ENCODE assay signal across 1 cellular context in the genomic region with DNA sequence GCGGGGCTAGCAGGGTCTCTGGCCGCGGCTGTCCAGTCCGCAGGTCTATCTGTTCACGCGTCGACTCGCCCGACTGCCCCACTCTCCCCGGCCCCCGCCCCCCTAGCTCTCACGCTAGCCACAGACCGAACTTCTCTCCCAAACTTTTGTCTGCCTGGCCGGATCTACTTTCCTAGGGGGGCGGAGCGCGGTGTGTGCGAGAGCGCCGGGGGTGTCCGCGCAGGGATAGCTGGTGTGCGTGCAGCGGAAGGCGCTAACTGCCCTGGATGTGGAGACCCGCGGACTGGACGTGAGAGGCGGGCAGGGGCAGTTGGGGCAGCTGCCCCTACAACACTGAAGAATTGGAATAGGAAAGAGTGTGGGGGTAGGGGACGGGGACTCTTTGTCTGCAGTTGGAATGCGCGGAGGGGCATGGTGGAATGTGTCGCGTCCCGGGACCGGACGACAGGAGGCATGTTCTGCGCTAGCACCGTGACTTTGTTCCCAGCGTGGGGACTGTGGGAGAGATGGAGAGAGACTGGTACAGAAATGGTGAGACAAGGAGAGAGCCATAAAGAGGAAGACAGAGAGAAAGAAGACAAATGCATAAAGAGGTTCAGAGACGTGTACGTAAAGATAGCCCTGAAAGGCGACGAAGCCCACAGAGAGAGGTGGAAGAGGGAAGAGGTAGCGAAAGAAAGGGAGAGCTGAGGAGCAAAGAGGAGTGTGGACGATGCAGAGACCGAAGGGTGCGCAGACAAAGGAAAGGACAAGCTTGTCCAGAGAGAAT.
TF ChIP-seq lines count a peak whose summit lies in the region.

AJUBA (minus strand) TSS at position 75 of the 769 bp plus-strand sequence. CDS start 285 bp downstream, outside the sequence.

TF ChIP-seq in K562, 482 proteins besides CTCF, POLR2A, EP300 and RAD21 (continued from another document and continues in another):
- TF ChIP-seq, protein P1, sequence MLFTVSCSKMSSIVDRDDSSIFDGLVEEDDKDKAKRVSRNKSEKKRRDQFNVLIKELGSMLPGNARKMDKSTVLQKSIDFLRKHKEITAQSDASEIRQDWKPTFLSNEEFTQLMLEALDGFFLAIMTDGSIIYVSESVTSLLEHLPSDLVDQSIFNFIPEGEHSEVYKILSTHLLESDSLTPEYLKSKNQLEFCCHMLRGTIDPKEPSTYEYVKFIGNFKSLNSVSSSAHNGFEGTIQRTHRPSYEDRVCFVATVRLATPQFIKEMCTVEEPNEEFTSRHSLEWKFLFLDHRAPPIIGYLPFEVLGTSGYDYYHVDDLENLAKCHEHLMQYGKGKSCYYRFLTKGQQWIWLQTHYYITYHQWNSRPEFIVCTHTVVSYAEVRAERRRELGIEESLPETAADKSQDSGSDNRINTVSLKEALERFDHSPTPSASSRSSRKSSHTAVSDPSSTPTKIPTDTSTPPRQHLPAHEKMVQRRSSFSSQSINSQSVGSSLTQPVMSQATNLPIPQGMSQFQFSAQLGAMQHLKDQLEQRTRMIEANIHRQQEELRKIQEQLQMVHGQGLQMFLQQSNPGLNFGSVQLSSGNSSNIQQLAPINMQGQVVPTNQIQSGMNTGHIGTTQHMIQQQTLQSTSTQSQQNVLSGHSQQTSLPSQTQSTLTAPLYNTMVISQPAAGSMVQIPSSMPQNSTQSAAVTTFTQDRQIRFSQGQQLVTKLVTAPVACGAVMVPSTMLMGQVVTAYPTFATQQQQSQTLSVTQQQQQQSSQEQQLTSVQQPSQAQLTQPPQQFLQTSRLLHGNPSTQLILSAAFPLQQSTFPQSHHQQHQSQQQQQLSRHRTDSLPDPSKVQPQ (CRISPR knock-in tag; IDR thresholded peaks at IDR 0.05; ENCODE audit: borderline replicate concordance) = no peak
- TF ChIP-seq ZNF583 (CRISPR knock-in tag; IDR thresholded peaks at IDR 0.05) = no peak
- no peak for TF ChIP-seq FOXA3 (CRISPR knock-in tag; conservative IDR thresholded peaks at IDR 0.05 in 1 of 2, IDR thresholded peaks at IDR 0.05 in 1 of 2)
- peak; percentile 59; the same call in 1 of the 2 replicates for TF ChIP-seq KLF6 (CRISPR knock-in tag; IDR thresholded peaks at IDR 0.05; ENCODE audit: borderline replicate concordance)
- peak; percentile 84 for TF ChIP-seq RBM39 (optimal IDR thresholded peaks at IDR 0.05; ENCODE audit: low read depth, low read length)
- TF ChIP-seq, protein P2, sequence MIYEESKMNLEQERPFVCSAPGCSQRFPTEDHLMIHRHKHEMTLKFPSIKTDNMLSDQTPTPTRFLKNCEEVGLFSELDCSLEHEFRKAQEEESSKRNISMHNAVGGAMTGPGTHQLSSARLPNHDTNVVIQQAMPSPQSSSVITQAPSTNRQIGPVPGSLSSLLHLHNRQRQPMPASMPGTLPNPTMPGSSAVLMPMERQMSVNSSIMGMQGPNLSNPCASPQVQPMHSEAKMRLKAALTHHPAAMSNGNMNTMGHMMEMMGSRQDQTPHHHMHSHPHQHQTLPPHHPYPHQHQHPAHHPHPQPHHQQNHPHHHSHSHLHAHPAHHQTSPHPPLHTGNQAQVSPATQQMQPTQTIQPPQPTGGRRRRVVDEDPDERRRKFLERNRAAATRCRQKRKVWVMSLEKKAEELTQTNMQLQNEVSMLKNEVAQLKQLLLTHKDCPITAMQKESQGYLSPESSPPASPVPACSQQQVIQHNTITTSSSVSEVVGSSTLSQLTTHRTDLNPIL (CRISPR knock-in tag; IDR thresholded peaks at IDR 0.05) = no peak
- TF ChIP-seq, protein P3, sequence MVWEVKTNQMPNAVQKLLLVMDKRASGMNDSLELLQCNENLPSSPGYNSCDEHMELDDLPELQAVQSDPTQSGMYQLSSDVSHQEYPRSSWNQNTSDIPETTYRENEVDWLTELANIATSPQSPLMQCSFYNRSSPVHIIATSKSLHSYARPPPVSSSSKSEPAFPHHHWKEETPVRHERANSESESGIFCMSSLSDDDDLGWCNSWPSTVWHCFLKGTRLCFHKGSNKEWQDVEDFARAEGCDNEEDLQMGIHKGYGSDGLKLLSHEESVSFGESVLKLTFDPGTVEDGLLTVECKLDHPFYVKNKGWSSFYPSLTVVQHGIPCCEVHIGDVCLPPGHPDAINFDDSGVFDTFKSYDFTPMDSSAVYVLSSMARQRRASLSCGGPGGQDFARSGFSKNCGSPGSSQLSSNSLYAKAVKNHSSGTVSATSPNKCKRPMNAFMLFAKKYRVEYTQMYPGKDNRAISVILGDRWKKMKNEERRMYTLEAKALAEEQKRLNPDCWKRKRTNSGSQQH (CRISPR knock-in tag; IDR thresholded peaks at IDR 0.05) = 0 out of 2 replicates have a peak, but pooled peaks have one; percentile 65
- TF ChIP-seq, protein P4, sequence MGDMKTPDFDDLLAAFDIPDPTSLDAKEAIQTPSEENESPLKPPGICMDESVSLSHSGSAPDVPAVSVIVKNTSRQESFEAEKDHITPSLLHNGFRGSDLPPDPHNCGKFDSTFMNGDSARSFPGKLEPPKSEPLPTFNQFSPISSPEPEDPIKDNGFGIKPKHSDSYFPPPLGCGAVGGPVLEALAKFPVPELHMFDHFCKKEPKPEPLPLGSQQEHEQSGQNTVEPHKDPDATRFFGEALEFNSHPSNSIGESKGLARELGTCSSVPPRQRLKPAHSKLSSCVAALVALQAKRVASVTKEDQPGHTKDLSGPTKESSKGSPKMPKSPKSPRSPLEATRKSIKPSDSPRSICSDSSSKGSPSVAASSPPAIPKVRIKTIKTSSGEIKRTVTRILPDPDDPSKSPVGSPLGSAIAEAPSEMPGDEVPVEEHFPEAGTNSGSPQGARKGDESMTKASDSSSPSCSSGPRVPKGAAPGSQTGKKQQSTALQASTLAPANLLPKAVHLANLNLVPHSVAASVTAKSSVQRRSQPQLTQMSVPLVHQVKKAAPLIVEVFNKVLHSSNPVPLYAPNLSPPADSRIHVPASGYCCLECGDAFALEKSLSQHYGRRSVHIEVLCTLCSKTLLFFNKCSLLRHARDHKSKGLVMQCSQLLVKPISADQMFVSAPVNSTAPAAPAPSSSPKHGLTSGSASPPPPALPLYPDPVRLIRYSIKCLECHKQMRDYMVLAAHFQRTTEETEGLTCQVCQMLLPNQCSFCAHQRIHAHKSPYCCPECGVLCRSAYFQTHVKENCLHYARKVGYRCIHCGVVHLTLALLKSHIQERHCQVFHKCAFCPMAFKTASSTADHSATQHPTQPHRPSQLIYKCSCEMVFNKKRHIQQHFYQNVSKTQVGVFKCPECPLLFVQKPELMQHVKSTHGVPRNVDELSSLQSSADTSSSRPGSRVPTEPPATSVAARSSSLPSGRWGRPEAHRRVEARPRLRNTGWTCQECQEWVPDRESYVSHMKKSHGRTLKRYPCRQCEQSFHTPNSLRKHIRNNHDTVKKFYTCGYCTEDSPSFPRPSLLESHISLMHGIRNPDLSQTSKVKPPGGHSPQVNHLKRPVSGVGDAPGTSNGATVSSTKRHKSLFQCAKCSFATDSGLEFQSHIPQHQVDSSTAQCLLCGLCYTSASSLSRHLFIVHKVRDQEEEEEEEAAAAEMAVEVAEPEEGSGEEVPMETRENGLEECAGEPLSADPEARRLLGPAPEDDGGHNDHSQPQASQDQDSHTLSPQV (IDR thresholded peaks at IDR 0.05) = peak; percentile 49; the same call in 1 of the 2 replicates
- TF ChIP-seq RBBP5 (IDR thresholded peaks at IDR 0.05; ENCODE audit: borderline replicate concordance, insufficient read depth, low read length, poor library complexity, severe bottlenecking) = peak; percentile 67
- peak; percentile 56 for TF ChIP-seq ARHGAP35 (IDR thresholded peaks at IDR 0.05; ENCODE audit: partially characterized antibody)
- TF ChIP-seq EZH2 (IDR thresholded peaks at IDR 0.05; ENCODE audit: borderline replicate concordance, low read depth, low read length) = no peak
- TF ChIP-seq ZNF232 (CRISPR knock-in tag; IDR thresholded peaks at IDR 0.05) = no peak
- TF ChIP-seq ZNF507 (tag; conservative IDR thresholded peaks at IDR 0.05) = no peak
- TF ChIP-seq ZZZ3 (IDR thresholded peaks at IDR 0.05) = no peak; the same call in 1 of the 2 replicates
- TF ChIP-seq SRF (CRISPR knock-in tag; IDR thresholded peaks at IDR 0.05) = no peak
- TF ChIP-seq, protein P5, sequence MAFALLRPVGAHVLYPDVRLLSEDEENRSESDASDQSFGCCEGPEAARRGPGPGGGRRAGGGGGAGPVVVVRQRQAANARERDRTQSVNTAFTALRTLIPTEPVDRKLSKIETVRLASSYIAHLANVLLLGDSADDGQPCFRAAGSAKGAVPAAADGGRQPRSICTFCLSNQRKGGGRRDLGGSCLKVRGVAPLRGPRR (CRISPR knock-in tag; IDR thresholded peaks at IDR 0.05) = no peak
- peak; percentile 65 for TF ChIP-seq CREB3L1 (IDR thresholded peaks at IDR 0.05; ENCODE audit: borderline replicate concordance, low read depth)
- TF ChIP-seq, protein P6, sequence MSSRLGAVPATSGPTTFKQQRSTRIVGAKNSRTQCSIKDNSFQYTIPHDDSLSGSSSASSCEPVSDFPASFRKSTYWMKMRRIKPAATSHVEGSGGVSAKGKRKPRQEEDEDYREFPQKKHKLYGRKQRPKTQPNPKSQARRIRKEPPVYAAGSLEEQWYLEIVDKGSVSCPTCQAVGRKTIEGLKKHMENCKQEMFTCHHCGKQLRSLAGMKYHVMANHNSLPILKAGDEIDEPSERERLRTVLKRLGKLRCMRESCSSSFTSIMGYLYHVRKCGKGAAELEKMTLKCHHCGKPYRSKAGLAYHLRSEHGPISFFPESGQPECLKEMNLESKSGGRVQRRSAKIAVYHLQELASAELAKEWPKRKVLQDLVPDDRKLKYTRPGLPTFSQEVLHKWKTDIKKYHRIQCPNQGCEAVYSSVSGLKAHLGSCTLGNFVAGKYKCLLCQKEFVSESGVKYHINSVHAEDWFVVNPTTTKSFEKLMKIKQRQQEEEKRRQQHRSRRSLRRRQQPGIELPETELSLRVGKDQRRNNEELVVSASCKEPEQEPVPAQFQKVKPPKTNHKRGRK (tag; IDR thresholded peaks at IDR 0.05) = peak; percentile 95
- no peak for TF ChIP-seq TCFL5 (CRISPR knock-in tag; conservative IDR thresholded peaks at IDR 0.05)
- peak; percentile 26; the same call in 1 of the 2 replicates for TF ChIP-seq EHMT2 (IDR thresholded peaks at IDR 0.05)
- 0 out of 2 replicates have a peak, but pooled peaks have one; percentile 7 for TF ChIP-seq JUND (IDR thresholded peaks at IDR 0.05; ENCODE audit: borderline replicate concordance, low read depth, low read length)
- TF ChIP-seq JUND (tag; IDR thresholded peaks at IDR 0.05; ENCODE audit: borderline replicate concordance, low read depth, low read length) = peak; percentile 31; the same call in 1 of the 3 replicates
- no peak for TF ChIP-seq HNRNPK (IDR thresholded peaks at IDR 0.05; ENCODE audit: low read depth, low read length, poor library complexity, severe bottlenecking)
- TF ChIP-seq ZNF75A (CRISPR knock-in tag; IDR thresholded peaks at IDR 0.05) = no peak
- TF ChIP-seq, protein P7, sequence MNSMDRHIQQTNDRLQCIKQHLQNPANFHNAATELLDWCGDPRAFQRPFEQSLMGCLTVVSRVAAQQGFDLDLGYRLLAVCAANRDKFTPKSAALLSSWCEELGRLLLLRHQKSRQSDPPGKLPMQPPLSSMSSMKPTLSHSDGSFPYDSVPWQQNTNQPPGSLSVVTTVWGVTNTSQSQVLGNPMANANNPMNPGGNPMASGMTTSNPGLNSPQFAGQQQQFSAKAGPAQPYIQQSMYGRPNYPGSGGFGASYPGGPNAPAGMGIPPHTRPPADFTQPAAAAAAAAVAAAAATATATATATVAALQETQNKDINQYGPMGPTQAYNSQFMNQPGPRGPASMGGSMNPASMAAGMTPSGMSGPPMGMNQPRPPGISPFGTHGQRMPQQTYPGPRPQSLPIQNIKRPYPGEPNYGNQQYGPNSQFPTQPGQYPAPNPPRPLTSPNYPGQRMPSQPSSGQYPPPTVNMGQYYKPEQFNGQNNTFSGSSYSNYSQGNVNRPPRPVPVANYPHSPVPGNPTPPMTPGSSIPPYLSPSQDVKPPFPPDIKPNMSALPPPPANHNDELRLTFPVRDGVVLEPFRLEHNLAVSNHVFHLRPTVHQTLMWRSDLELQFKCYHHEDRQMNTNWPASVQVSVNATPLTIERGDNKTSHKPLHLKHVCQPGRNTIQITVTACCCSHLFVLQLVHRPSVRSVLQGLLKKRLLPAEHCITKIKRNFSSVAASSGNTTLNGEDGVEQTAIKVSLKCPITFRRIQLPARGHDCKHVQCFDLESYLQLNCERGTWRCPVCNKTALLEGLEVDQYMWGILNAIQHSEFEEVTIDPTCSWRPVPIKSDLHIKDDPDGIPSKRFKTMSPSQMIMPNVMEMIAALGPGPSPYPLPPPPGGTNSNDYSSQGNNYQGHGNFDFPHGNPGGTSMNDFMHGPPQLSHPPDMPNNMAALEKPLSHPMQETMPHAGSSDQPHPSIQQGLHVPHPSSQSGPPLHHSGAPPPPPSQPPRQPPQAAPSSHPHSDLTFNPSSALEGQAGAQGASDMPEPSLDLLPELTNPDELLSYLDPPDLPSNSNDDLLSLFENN (IDR thresholded peaks at IDR 0.05; ENCODE audit: low read depth in 2 of 2, low read length in 2 of 2) = no peak
- TF ChIP-seq, protein P8, sequence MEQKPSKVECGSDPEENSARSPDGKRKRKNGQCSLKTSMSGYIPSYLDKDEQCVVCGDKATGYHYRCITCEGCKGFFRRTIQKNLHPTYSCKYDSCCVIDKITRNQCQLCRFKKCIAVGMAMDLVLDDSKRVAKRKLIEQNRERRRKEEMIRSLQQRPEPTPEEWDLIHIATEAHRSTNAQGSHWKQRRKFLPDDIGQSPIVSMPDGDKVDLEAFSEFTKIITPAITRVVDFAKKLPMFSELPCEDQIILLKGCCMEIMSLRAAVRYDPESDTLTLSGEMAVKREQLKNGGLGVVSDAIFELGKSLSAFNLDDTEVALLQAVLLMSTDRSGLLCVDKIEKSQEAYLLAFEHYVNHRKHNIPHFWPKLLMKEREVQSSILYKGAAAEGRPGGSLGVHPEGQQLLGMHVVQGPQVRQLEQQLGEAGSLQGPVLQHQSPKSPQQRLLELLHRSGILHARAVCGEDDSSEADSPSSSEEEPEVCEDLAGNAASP (IDR thresholded peaks at IDR 0.05) = no peak
- TF ChIP-seq MEF2D (tag; conservative IDR thresholded peaks at IDR 0.05; ENCODE audit: low read depth) = no peak
- TF ChIP-seq PURB (CRISPR knock-in tag; IDR thresholded peaks at IDR 0.05; ENCODE audit: low read depth) = no peak
- peak; percentile 98 for TF ChIP-seq HDAC2 (IDR thresholded peaks at IDR 0.05)
- no peak for TF ChIP-seq FOS (IDR thresholded peaks at IDR 0.05; ENCODE audit: extremely low read depth, insufficient read length)
- TF ChIP-seq CBFB (CRISPR knock-in tag; IDR thresholded peaks at IDR 0.05) = peak; percentile 85; the same call in 1 of the 2 replicates
- TF ChIP-seq NCOA6 (IDR thresholded peaks at IDR 0.05) = peak; percentile 1
- no peak for TF ChIP-seq TAF15 (IDR thresholded peaks at IDR 0.05; ENCODE audit: low read depth, low read length)
- peak; percentile 95 for TF ChIP-seq TARDBP (IDR thresholded peaks at IDR 0.05)
- no peak for TF ChIP-seq MED1 (CRISPR knock-in tag; IDR thresholded peaks at IDR 0.05; ENCODE audit: borderline replicate concordance)
- TF ChIP-seq GATAD2A (IDR thresholded peaks at IDR 0.05) = peak; percentile 97
- TF ChIP-seq ZFP30 (CRISPR knock-in tag; IDR thresholded peaks at IDR 0.05; ENCODE audit: borderline replicate concordance) = no peak
- TF ChIP-seq SNAPC5 (CRISPR knock-in tag; IDR thresholded peaks at IDR 0.05) = no peak
- TF ChIP-seq PPARD (CRISPR knock-in tag; IDR thresholded peaks at IDR 0.05) = no peak
- TF ChIP-seq CREM (IDR thresholded peaks at IDR 0.05; ENCODE audit: low read depth) = no peak; the same call in none of the 2 replicates
